12 cellular contexts compared by ENCODE assay signal in the genomic region with DNA sequence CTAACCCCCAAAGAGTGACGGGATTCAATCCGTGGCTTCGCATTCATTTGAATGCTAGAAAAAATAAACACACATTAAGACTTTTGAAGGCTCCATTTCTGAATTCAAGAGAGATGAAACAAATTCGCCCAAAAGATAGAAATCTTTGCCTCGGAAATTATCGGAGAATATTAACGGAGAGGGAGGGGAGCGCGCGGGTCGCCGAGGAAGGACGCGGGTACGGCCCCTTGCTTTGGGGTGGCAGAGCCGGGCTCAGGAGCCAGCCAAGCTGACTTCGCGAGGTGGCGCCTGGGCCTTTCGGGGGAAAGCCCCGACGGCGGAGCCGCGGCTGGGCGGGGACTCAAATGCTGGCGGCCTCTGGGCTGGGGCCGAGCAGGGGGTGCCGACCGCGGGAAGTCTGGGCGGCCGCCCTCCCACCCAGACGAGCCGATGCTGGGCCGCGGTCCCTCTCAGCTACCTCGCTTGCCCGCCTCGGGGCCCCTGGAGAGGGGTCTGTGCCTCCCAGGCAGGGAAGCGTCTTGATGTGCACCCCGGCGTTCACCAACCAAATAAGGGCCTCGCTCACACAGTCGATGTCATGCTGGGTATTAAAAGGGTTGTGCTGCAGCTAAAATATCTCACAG. TPM values are rescaled to one million over a fixed set of nuclear protein-coding genes. Genes with fewer than 3 reads are reported as not detected.
DNase-seq lines count a peak whose midpoint lies in the region; ATAC-seq and TF ChIP-seq lines count a peak whose summit lies in the region.
"Had no signal": no experiment of that assay in that cellular context is flagged by ENCODE, and none has a peak within 500 bp of the region (broad histone marks: within the 10 kb centered on the region; RNA-seq: fewer than 3 reads in every experiment).

No MANE protein-coding gene starts in this region.

- H3K4me1 ChIP-seq in HUES64 (ENCODE audit: insufficient read depth, low read length) (peaks cover 35% of the 10 kb centered on the region), iPS-18a (ENCODE audit: control insufficient read depth, low read depth, low read length) (peaks cover 23% of the 10 kb centered on the region), aorta (ENCODE audit: control insufficient read depth in 1 of 2, insufficient read depth in 2 of 2, low read length in 2 of 2) (no peaks in the 10 kb centered on the region), tibial artery (peaks cover 0 to 34% (median 18%) of the 10 kb centered on the region in 4 donors)

- no peak for DNase-seq in natural killer cell treated with Interleukin-12 subunit alpha and Interleukin-12 subunit beta and Interleukin-15 and Interleukin-18, amount 100 ng/mL, for 72 hours (ENCODE audit: low spot score)
- DNase-seq in natural killer cell: no peak
- DNase-seq in aorta: no peak
- no peak for DNase-seq in tibial artery
- DNase-seq: CD8-positive, alpha-beta T cell had no signal

- H3K27me3 ChIP-seq in HUES64 (ENCODE audit: insufficient read depth, low read length): peaks cover 100% of the 10 kb centered on the region
- H3K27me3 ChIP-seq in iPS-18a (ENCODE audit: control insufficient read depth, insufficient read depth, low read length): peaks cover 100% of the 10 kb centered on the region
- peaks cover 0 to 7% of the 10 kb centered on the region in 2 donors for H3K27me3 ChIP-seq in aorta (ENCODE audit: control insufficient read depth in 1 of 2, insufficient read depth in 2 of 2, low read length in 1 of 2)
- peaks cover 7 to 84% of the 10 kb centered on the region in 2 donors for H3K27me3 ChIP-seq in tibial artery

- no peaks in the 10 kb centered on the region for H3K9me3 ChIP-seq in HUES64 (ENCODE audit: insufficient read depth, low read depth, low read length)
- no peaks in the 10 kb centered on the region for H3K9me3 ChIP-seq in iPS-18a (ENCODE audit: control insufficient read depth, low read depth, low read length)
- H3K9me3 ChIP-seq in aorta (ENCODE audit: control insufficient read depth, low read length): peaks cover 3% of the 10 kb centered on the region
- no peaks in the 10 kb centered on the region for H3K9me3 ChIP-seq in tibial artery

- intact Hi-C loops in natural killer cell (cut with micrococcal nuclease): no loop called here
- intact Hi-C loops in aorta (cut with DNase I): no loop called here
- intact Hi-C loops in tibial artery (cut with DNase I; ENCODE audit: low total_unique reads): no loop called here

- TF ChIP-seq CTCF in natural killer cell (IDR thresholded peaks at IDR 0.05) (no peak), tibial artery (IDR thresholded peaks at IDR 0.05) (no peak)

- no peaks in the 10 kb centered on the region for H3K36me3 ChIP-seq in HUES64 (ENCODE audit: insufficient read depth, low read length)
- H3K36me3 ChIP-seq in iPS-18a (ENCODE audit: control insufficient read depth, low read depth, low read length): no peaks in the 10 kb centered on the region
- no peaks in the 10 kb centered on the region for H3K36me3 ChIP-seq in aorta (ENCODE audit: control insufficient read depth in 1 of 2, insufficient read depth in 2 of 2, low read length in 1 of 2)
- no peaks in the 10 kb centered on the region for H3K36me3 ChIP-seq in tibial artery

- H3K27me3 Mint-ChIP-seq in natural killer cell treated with Interleukin-12 subunit alpha and Interleukin-12 subunit beta and Interleukin-15 and Interleukin-18, amount 100 ng/mL, for 72 hours: peaks cover 54 to 73% of the 10 kb centered on the region in 2 donors
- H3K27me3 Mint-ChIP-seq in natural killer cell (ENCODE audit: low read depth in 2 of 2): peaks cover 63 to 84% of the 10 kb centered on the region in 2 donors

- peaks cover 11% of the 10 kb centered on the region for H3K9me3 Mint-ChIP-seq in natural killer cell treated with Interleukin-12 subunit alpha and Interleukin-12 subunit beta and Interleukin-15 and Interleukin-18, amount 100 ng/mL, for 72 hours
- peaks cover 5 to 6% of the 10 kb centered on the region in 2 donors for H3K9me3 Mint-ChIP-seq in natural killer cell
- H3K9me3 Mint-ChIP-seq: CD8-positive, alpha-beta T cell; neural crest cell had no signal

- no peak overlapping the region for H3K9ac ChIP-seq in HUES64 (ENCODE audit: low read depth, low read length)
- H3K9ac ChIP-seq in iPS-18a (ENCODE audit: low read length): no peak overlapping the region

- peak overlapping the region; percentile 28; the same call in 1 of the 2 replicates for H3K4me3 ChIP-seq in HUES64 (ENCODE audit: low read length)
- peak overlapping the region; percentile 18 for H3K4me3 ChIP-seq in iPS-18a (ENCODE audit: low read length)
- no peak overlapping the region for H3K4me3 ChIP-seq in aorta (ENCODE audit: low read length in 2 of 2)
- H3K4me3 ChIP-seq in tibial artery: no peak overlapping the region

- peak; percentile 15 to 31 for ATAC-seq in natural killer cell treated with Interleukin-12 subunit alpha and Interleukin-12 subunit beta and Interleukin-15 and Interleukin-18, amount 100 ng/mL, for 72 hours
- no peak for ATAC-seq in natural killer cell
- ATAC-seq in aorta (ENCODE audit: low FRiP score): peak; percentile 6
- ATAC-seq in HG03159 (IDR thresholded peaks at IDR 0.05; ENCODE audit: unreplicated experiment): no peak
- no peak for ATAC-seq in HG03439 (IDR thresholded peaks at IDR 0.05; ENCODE audit: unreplicated experiment)
- ATAC-seq: CD8-positive, alpha-beta T cell had no signal

- peaks cover 6 to 12% of the 10 kb centered on the region in 2 donors for H3K4me1 Mint-ChIP-seq in natural killer cell treated with Interleukin-12 subunit alpha and Interleukin-12 subunit beta and Interleukin-15 and Interleukin-18, amount 100 ng/mL, for 72 hours (ENCODE audit: low read depth in 2 of 2)
- peaks cover 0 to 4% of the 10 kb centered on the region in 2 donors for H3K4me1 Mint-ChIP-seq in natural killer cell
- H3K4me1 Mint-ChIP-seq: neural crest cell had no signal

- no peak overlapping the region for H3K27ac Mint-ChIP-seq in natural killer cell treated with Interleukin-12 subunit alpha and Interleukin-12 subunit beta and Interleukin-15 and Interleukin-18, amount 100 ng/mL, for 72 hours
- H3K27ac Mint-ChIP-seq in natural killer cell: no peak overlapping the region
- H3K27ac Mint-ChIP-seq: CD8-positive, alpha-beta T cell had no signal

- WGBS in HUES64: under 1% methylated on average over 45 of the region's 45 CpGs
- 5 to 7% methylated on average over 28 to 45 of the region's 45 CpGs for WGBS in aorta, 2 donors

- H3K27ac ChIP-seq in HUES64 (ENCODE audit: low read depth, low read length): no peak overlapping the region
- H3K27ac ChIP-seq in iPS-18a (ENCODE audit: low read length): no peak overlapping the region
- no peak overlapping the region for H3K27ac ChIP-seq in aorta (ENCODE audit: low read depth in 1 of 2, low read length in 2 of 2)
- no peak overlapping the region for H3K27ac ChIP-seq in tibial artery

- no peak overlapping the region for H3K4me3 Mint-ChIP-seq in natural killer cell treated with Interleukin-12 subunit alpha and Interleukin-12 subunit beta and Interleukin-15 and Interleukin-18, amount 100 ng/mL, for 72 hours
- H3K4me3 Mint-ChIP-seq in natural killer cell: no peak overlapping the region
- H3K4me3 Mint-ChIP-seq: CD8-positive, alpha-beta T cell; neural crest cell had no signal

- H3K36me3 Mint-ChIP-seq in natural killer cell treated with Interleukin-12 subunit alpha and Interleukin-12 subunit beta and Interleukin-15 and Interleukin-18, amount 100 ng/mL, for 72 hours: peaks cover 32% of the 10 kb centered on the region
- peaks cover 20% of the 10 kb centered on the region for H3K36me3 Mint-ChIP-seq in natural killer cell
- H3K36me3 Mint-ChIP-seq: CD8-positive, alpha-beta T cell had no signal

RNA-seq across cellular contexts. Expression of a gene that starts 14.7 kb away (rescaled TPM):
- total RNA-seq in natural killer cell treated with Interleukin-12 subunit alpha and Interleukin-12 subunit beta and Interleukin-15 and Interleukin-18, amount 100 ng/mL, for 72 hours: not detected
- total RNA-seq in natural killer cell (not detected), aorta (not detected)
- not detected for polyA plus RNA-seq in HUES64 (2013, experiment 1 of 2)
- polyA plus RNA-seq in HUES64 (2013, experiment 2 of 2): not detected
- polyA plus RNA-seq in aorta: under 1 TPM in 1 of 2 donors, not detected in 1; 0.13 TPM
- total RNA-seq: activated naive CD4-positive, alpha-beta T cell treated with anti-CD3 and anti-CD28 coated beads, Interleukin-2, amount 50 U/mL, for 72 hours; CD8-positive, alpha-beta T cell; neural crest cell; RPMI7951 had no signal

Comparison
In these comparisons a context has a peak if more than half of its experiments do, and no peak if none do; other contexts are left out.
1. ATAC-seq: peak in natural killer cell treated with Interleukin-12 subunit alpha and Interleukin-12 subunit beta and Interleukin-15 and Interleukin-18, amount 100 ng/mL, for 72 hours (2 of 2) and aorta (single experiment); none in natural killer cell (0 of 3), HG03159 (single experiment) and HG03439 (single experiment).
2. H3K4me3 ChIP-seq: peak in HUES64 (single experiment) and iPS-18a (single experiment); none in aorta (0 of 2) and tibial artery (0 of 2).